ENCODE assay signal across 15 cellular contexts in the genomic region with DNA sequence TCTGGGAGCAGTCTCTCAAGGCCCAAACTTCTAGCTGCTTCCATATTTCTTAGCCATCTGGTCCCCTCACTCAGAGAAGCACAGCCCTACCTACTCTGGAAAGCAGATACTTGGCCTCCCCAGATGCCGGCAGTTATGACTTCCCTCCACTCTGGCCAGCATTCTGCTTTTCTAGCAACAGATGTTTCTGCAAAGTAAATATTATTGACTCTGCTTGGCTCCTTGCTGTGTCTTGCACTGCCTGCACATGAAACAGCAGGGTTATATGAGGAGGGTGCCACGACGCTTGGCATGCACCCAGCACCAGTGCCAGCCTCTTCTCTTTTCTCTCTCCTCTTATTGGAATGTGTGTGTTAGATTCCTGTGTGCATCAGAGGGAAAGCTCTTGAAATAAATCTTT.
DNase-seq lines count a peak whose midpoint lies in the region; ATAC-seq and TF ChIP-seq lines count a peak whose summit lies in the region.
"Had no signal": no experiment of that assay in that cellular context is flagged by ENCODE, and none has a peak within 500 bp of the region (broad histone marks: within the 10 kb centered on the region; RNA-seq: fewer than 3 reads in every experiment).

No MANE protein-coding gene starts in this region.

- H3K36me3 ChIP-seq in Peyer's patch (no peaks in the 10 kb centered on the region), left ventricle myocardium inferior (no peaks in the 10 kb centered on the region), testis (ENCODE audit: low read depth, missing control alignments) (no peaks in the 10 kb centered on the region)
- H3K36me3 ChIP-seq: WERI-Rb-1 had no signal

- no peaks in the 10 kb centered on the region for H3K36me3 Mint-ChIP-seq in activated naive CD4-positive, alpha-beta T cell treated with anti-CD3 and anti-CD28 coated beads for 36 hours (ENCODE audit: low read depth)

- no peaks in the 10 kb centered on the region for H3K9me3 Mint-ChIP-seq in activated naive CD4-positive, alpha-beta T cell treated with anti-CD3 and anti-CD28 coated beads for 36 hours
- H3K9me3 Mint-ChIP-seq: activated T-helper 1 cell treated with anti-CD3 and anti-CD28 coated beads, Interleukin-12 subunit alpha, Interleukin-12 subunit beta, Interleukin-2, Interleukin-4 antibody, amounts not matched to agents 30 ng/mL and 10 ng/mL and 1 ng/mL, durations not matched to agents 14 hours and 24 hours and 36 hours had no signal

- no peak overlapping the region for H3K4me3 ChIP-seq in Peyer's patch
- no peak overlapping the region for H3K4me3 ChIP-seq in left ventricle myocardium inferior
- no peak overlapping the region for H3K4me3 ChIP-seq in testis
- H3K4me3 ChIP-seq: PC-9 had no signal

- CTCF ChIA-PET in activated naive CD4-positive, alpha-beta T cell treated with anti-CD3 and anti-CD28 coated beads for 36 hours (lab: Charles Lee) = interaction anchor here (1.3 to 6.5 kb wide), 6 partner anchors 9 to 156 kb away, joined by 4 to 105 read pairs (median 12); no protein-coding TSS in a partner anchor

- H3K4me1 ChIP-seq in Peyer's patch (peaks cover 0 to 60% (median 11%) of the 10 kb centered on the region in 4 donors), left ventricle myocardium inferior (peaks cover 99% of the 10 kb centered on the region), testis (peaks cover 48% of the 10 kb centered on the region)

- intact Hi-C loops in left ventricle myocardium inferior (cut with micrococcal nuclease) (loop anchor here (5.0 kb wide), 1 partner anchor 98 kb away; a partner anchor contains a TSS), testis (cut with DNase I; ENCODE audit: low total_unique reads) (no loop called here)
- intact Hi-C loops in activated naive CD4-positive, alpha-beta T cell treated with anti-CD3 and anti-CD28 coated beads for 36 hours (cut with micrococcal nuclease) = no loop called here

- WGBS in testis, 2 donors = 34 to 63% methylated on average over 3 of the region's 3 CpGs

- TF ChIP-seq POLR2A in Peyer's patch (IDR thresholded peaks at IDR 0.05) (no peak), testis (IDR thresholded peaks at IDR 0.05) (no peak)

- H3K27ac ChIP-seq in Peyer's patch (peak overlapping the region in 3 of 4 donors; percentile 74 to 84 (median 83)), left ventricle myocardium inferior (replicated peaks) (peak overlapping the region; percentile 17), testis (no peak overlapping the region)
- H3K27ac ChIP-seq: PC-9, WERI-Rb-1 had no signal

- peaks cover 15% of the 10 kb centered on the region for H3K4me1 Mint-ChIP-seq in activated naive CD4-positive, alpha-beta T cell treated with anti-CD3 and anti-CD28 coated beads for 36 hours (ENCODE audit: low read depth)

- no peaks in the 10 kb centered on the region for H3K9me3 ChIP-seq in Peyer's patch
- H3K9me3 ChIP-seq in left ventricle myocardium inferior (replicated peaks) = no peaks in the 10 kb centered on the region
- H3K9me3 ChIP-seq in testis = no peaks in the 10 kb centered on the region

- TF ChIP-seq CTCF in Peyer's patch (IDR thresholded peaks at IDR 0.05) (no peak), left ventricle myocardium inferior (IDR thresholded peaks at IDR 0.05; ENCODE audit: borderline replicate concordance) (no peak), testis (IDR thresholded peaks at IDR 0.05) (no peak)

- ATAC-seq in HG03571 (IDR thresholded peaks at IDR 0.05; ENCODE audit: unreplicated experiment) (no peak), HG03469 (IDR thresholded peaks at IDR 0.05; ENCODE audit: unreplicated experiment) (no peak)

- H3K27me3 Mint-ChIP-seq in activated naive CD4-positive, alpha-beta T cell treated with anti-CD3 and anti-CD28 coated beads for 36 hours (ENCODE audit: low read depth) = no peaks in the 10 kb centered on the region

- no peak overlapping the region for H3K27ac Mint-ChIP-seq in activated naive CD4-positive, alpha-beta T cell treated with anti-CD3 and anti-CD28 coated beads for 36 hours
- H3K27ac Mint-ChIP-seq: activated T-helper 1 cell treated with anti-CD3 and anti-CD28 coated beads, Interleukin-12 subunit alpha, Interleukin-12 subunit beta, Interleukin-2, Interleukin-4 antibody, amounts not matched to agents 30 ng/mL and 10 ng/mL and 1 ng/mL, durations not matched to agents 14 hours and 24 hours and 36 hours had no signal

- no peak overlapping the region for H3K4me3 Mint-ChIP-seq in activated naive CD4-positive, alpha-beta T cell treated with anti-CD3 and anti-CD28 coated beads for 36 hours
- H3K4me3 Mint-ChIP-seq: activated T-helper 1 cell treated with anti-CD3 and anti-CD28 coated beads, Interleukin-12 subunit alpha, Interleukin-12 subunit beta, Interleukin-2, Interleukin-4 antibody, amounts not matched to agents 30 ng/mL and 10 ng/mL and 1 ng/mL, durations not matched to agents 14 hours and 24 hours and 36 hours had no signal

- H3K27me3 ChIP-seq in Peyer's patch (no peaks in the 10 kb centered on the region), left ventricle myocardium inferior (ENCODE audit: low read depth) (no peaks in the 10 kb centered on the region), testis (no peaks in the 10 kb centered on the region)

- peak; percentile 46 for DNase-seq in activated CD8-positive, alpha-beta memory T cell treated with anti-CD3 and anti-CD28 coated beads for 24 hours
- DNase-seq in activated CD8-positive, alpha-beta memory T cell treated with anti-CD3 and anti-CD28 coated beads, Interleukin-2, amount 50 U/mL, for 48 hours = no peak
- DNase-seq in Peyer's patch (no peak), left ventricle myocardium inferior (no peak), testis (peak; percentile 38)
- no peak for DNase-seq in activated naive CD4-positive, alpha-beta T cell treated with anti-CD3 and anti-CD28 coated beads for 36 hours
- DNase-seq: central memory CD4-positive, alpha-beta T cell; NCI-H1048; occipital lobe; PC-9; stimulated activated CD4-positive, alpha-beta T cell treated with anti-CD3 and anti-CD28 coated beads, Interleukin-4, amount 100 ng/mL, for 1 hour; WERI-Rb-1 had no signal

Comparison
In these comparisons a context has a peak if more than half of its experiments do, and no peak if none do; other contexts are left out.
1. DNase-seq: peak in activated CD8-positive, alpha-beta memory T cell treated with anti-CD3 and anti-CD28 coated beads for 24 hours (single experiment) and testis (single experiment); none in activated CD8-positive, alpha-beta memory T cell treated with anti-CD3 and anti-CD28 coated beads, Interleukin-2, amount 50 U/mL, for 48 hours (single experiment), Peyer's patch (0 of 3), left ventricle myocardium inferior (single experiment) and activated naive CD4-positive, alpha-beta T cell treated with anti-CD3 and anti-CD28 coated beads for 36 hours (single experiment).
2. H3K27ac ChIP-seq: peak in Peyer's patch (3 of 4) and left ventricle myocardium inferior (single experiment); none in testis (0 of 2).